Comparison of ENCODE assay signal across 11 cellular contexts in genomic region chr22:22360014-22360413, GRCh38.
"Had no signal": no experiment of that assay in that cellular context is flagged by ENCODE, and none has a peak within 500 bp of the region (broad histone marks: within the 10 kb centered on the region; RNA-seq: fewer than 3 reads in every experiment).

No MANE protein-coding gene starts in this region.

- H3K36me3 ChIP-seq: HAP-1 had no signal

- H2AFZ ChIP-seq: GM23248, GM23338 had no signal

- DNase-seq: GM23248, GOT3, H7, H9, HCEC 1CT, HFFc6 had no signal

- FAIRE-seq: H1, H54 had no signal

- ATAC-seq: GM23338, HCT116 had no signal

- H3K4me2 ChIP-seq: GM23338 had no signal

- H3K4me3 ChIP-seq: GM23248, GM23338, HAP-1 had no signal

- H3K9ac ChIP-seq: GM23248 had no signal

- H3K27ac ChIP-seq: GM23248 had no signal

- H3K4me1 ChIP-seq: HAP-1 had no signal

- H3K9me3 ChIP-seq: HAP-1 had no signal
